8 cellular contexts compared by ENCODE assay signal in genomic region chr1:244834596-244835275, GRCh38. TPM values are rescaled to one million over a fixed set of nuclear protein-coding genes. Genes with fewer than 3 reads are reported as not detected.
DNase-seq lines count a peak whose midpoint lies in the region; TF ChIP-seq lines count a peak whose summit lies in the region.

No MANE protein-coding gene starts in this region.

- H2BK5ac ChIP-seq in H9 (ENCODE audit: insufficient read length, low read length) = peak overlapping the region; percentile 66

- no peak overlapping the region for H2BK20ac ChIP-seq in H9 (ENCODE audit: low read depth, low read length, poor library complexity, severe bottlenecking)

- H3K4me1 ChIP-seq in H9 (ENCODE audit: insufficient read depth, low read length) (peaks cover 7% of the 10 kb centered on the region; the same call in 1 of the 2 replicates), SJSA1 (replicated peaks) (peaks cover 16% of the 10 kb centered on the region), vagina (peaks cover 35% of the 10 kb centered on the region)

- H4K20me1 ChIP-seq in H9 (ENCODE audit: control insufficient read depth, insufficient read depth, insufficient read length) = no peaks in the 10 kb centered on the region

- peak overlapping the region; percentile 52 for H3K23ac ChIP-seq in H9 (ENCODE audit: insufficient read length, low read depth, low read length)

- peak overlapping the region; percentile 87 for H2BK120ac ChIP-seq in H9 (ENCODE audit: low read depth, low read length, poor library complexity, severe bottlenecking)

- H4K91ac ChIP-seq in H9 (ENCODE audit: insufficient read length, low read depth, low read length) = peak overlapping the region; percentile 28

- H3K56ac ChIP-seq in H9 (ENCODE audit: insufficient read length, low read depth, low read length) = peak overlapping the region; percentile 94

- TF ChIP-seq CTCF in H9 (conservative IDR thresholded peaks at IDR 0.05) (no peak), vagina (IDR thresholded peaks at IDR 0.05) (no peak)

- peak overlapping the region; percentile 51; the same call in 1 of the 2 replicates for H3K4ac ChIP-seq in H9 (ENCODE audit: low read depth, low read length)

- peak overlapping the region; percentile 83 to 88 for H3K4me3 Mint-ChIP-seq in H9
- H3K4me3 Mint-ChIP-seq in activated naive CD4-positive, alpha-beta T cell treated with anti-CD3 and anti-CD28 coated beads, Interleukin-2, amount 50 U/mL, for 24 hours = peak overlapping the region; percentile 96

- H4K5ac ChIP-seq in H9 (ENCODE audit: insufficient read length, low read depth, low read length) = peak overlapping the region; percentile 100

- H3K9me3 Mint-ChIP-seq in H9 = no peaks in the 10 kb centered on the region
- no peaks in the 10 kb centered on the region for H3K9me3 Mint-ChIP-seq in activated naive CD4-positive, alpha-beta T cell treated with anti-CD3 and anti-CD28 coated beads, Interleukin-2, amount 50 U/mL, for 24 hours

- H3K18ac ChIP-seq in H9 (ENCODE audit: insufficient read length, low read depth, low read length) = peak overlapping the region; percentile 97

- peaks cover 0 to 20% (median 5%) of the 10 kb centered on the region in 3 experiments; a peak in 4 of 7 replicates for H3K36me3 Mint-ChIP-seq in H9 (ENCODE audit: insufficient read depth in 1 of 3, low read depth in 3 of 3)
- H3K36me3 Mint-ChIP-seq in activated naive CD4-positive, alpha-beta T cell treated with anti-CD3 and anti-CD28 coated beads, Interleukin-2, amount 50 U/mL, for 24 hours = peaks cover 19% of the 10 kb centered on the region

- H3T11ph ChIP-seq in H9 (ENCODE audit: low read length) = peak overlapping the region; percentile 74

- H3K9me3 ChIP-seq in H9 (ENCODE audit: control insufficient read depth, low read depth, low read length) (no peaks in the 10 kb centered on the region), MG63 (no peaks in the 10 kb centered on the region), SJSA1 (replicated peaks) (no peaks in the 10 kb centered on the region), vagina (no peaks in the 10 kb centered on the region)

- H3K27ac ChIP-seq in H9 (ENCODE audit: insufficient read length, low read depth, low read length) = peak overlapping the region; percentile 99
- peak overlapping the region; percentile 97 for H3K27ac ChIP-seq in SJSA1
- H3K27ac ChIP-seq in vagina = peak overlapping the region; percentile 99

- H2BK12ac ChIP-seq in H9 (ENCODE audit: insufficient read length, low read depth, low read length) = peak overlapping the region; percentile 3

- H3K4me1 Mint-ChIP-seq in H9 = peaks cover 26 to 36% of the 10 kb centered on the region in 2 experiments
- H3K4me1 Mint-ChIP-seq in activated naive CD4-positive, alpha-beta T cell treated with anti-CD3 and anti-CD28 coated beads, Interleukin-2, amount 50 U/mL, for 24 hours = peaks cover 42% of the 10 kb centered on the region

- DNase-seq in GM04504 (ENCODE audit: low read depth) (peak; percentile 74), H9 (no peak), MG63 (peak; percentile 88), SJSA1 (ENCODE audit: low read depth in 1 of 2, low spot score in 2 of 2) (peak; percentile 90 to 93), glomerular visceral epithelial cell (ENCODE audit: extremely low spot score) (peak; percentile 92), posterior cingulate gyrus (peak; percentile 72 to 98 (median 83)), vagina (ENCODE audit: extremely low spot score in 2 of 2) (peak in 1 of 2 donors; percentile 95)

- H4K8ac ChIP-seq in H9 (replicated peaks; ENCODE audit: insufficient read length, low read depth, low read length) = peak overlapping the region; percentile 96

- H2BK15ac ChIP-seq in H9 (ENCODE audit: low read depth, low read length) = no peak overlapping the region

- peak overlapping the region; percentile 99 for H3K14ac ChIP-seq in H9 (ENCODE audit: insufficient read depth, low read length)

- H3K9ac ChIP-seq in H9 (ENCODE audit: extremely low read depth, insufficient read length, low read length) = peak overlapping the region; percentile 87

- no peak overlapping the region for H2AFZ ChIP-seq in H9 (ENCODE audit: low read length)

- H3K27ac Mint-ChIP-seq in H9 = peak overlapping the region; percentile 100
- peak overlapping the region; percentile 99 for H3K27ac Mint-ChIP-seq in activated naive CD4-positive, alpha-beta T cell treated with anti-CD3 and anti-CD28 coated beads, Interleukin-2, amount 50 U/mL, for 24 hours

- no CpG with 5 or more reads among the region's 49 CpGs for WGBS in H9 (ENCODE audit: extremely low coverage, insufficient read length, low lambda C conversion rate)

- no peaks in the 10 kb centered on the region; the same call in 1 of the 2 replicates for H3K79me2 ChIP-seq in H9 (ENCODE audit: insufficient read depth, low read length)

- peak overlapping the region; percentile 62 for H3K4me3 ChIP-seq in MG63
- peak overlapping the region; percentile 64 for H3K4me3 ChIP-seq in SJSA1
- peak overlapping the region; percentile 85 for H3K4me3 ChIP-seq in vagina

- H3K27me3 ChIP-seq in H9 (ENCODE audit: insufficient read depth, low read length) (no peaks in the 10 kb centered on the region), MG63 (no peaks in the 10 kb centered on the region), SJSA1 (replicated peaks) (no peaks in the 10 kb centered on the region), vagina (no peaks in the 10 kb centered on the region)

- H3K23me2 ChIP-seq in H9 (ENCODE audit: insufficient read length, low read depth, low read length, poor library complexity, severe bottlenecking) = peaks cover 10% of the 10 kb centered on the region

- H3K36me3 ChIP-seq in MG63 (peaks cover 32% of the 10 kb centered on the region), SJSA1 (peaks cover 31% of the 10 kb centered on the region), vagina (peaks cover 0 to 6% of the 10 kb centered on the region in 2 donors)

- no peaks in the 10 kb centered on the region for H3K79me1 ChIP-seq in H9 (ENCODE audit: insufficient read depth, low read depth, low read length, poor library complexity, severe bottlenecking)

- peak overlapping the region; percentile 72 for H3K4me2 ChIP-seq in H9 (ENCODE audit: insufficient read depth, insufficient read length, low read length)

- peak in 1 of 2 donors; percentile 79 for TF ChIP-seq POLR2A in vagina (IDR thresholded peaks at IDR 0.05)

- intact Hi-C loops in posterior cingulate gyrus (cut with DNase I) (loop anchor here (1.0 to 10.0 kb wide), 4 partner anchors 29 to 208 kb away; partner anchors contain the start of gene DESI2), vagina (cut with DNase I) (loop anchor here (1.0 to 10.0 kb wide), 3 partner anchors 29 to 1570 kb away; no protein-coding TSS in a partner anchor)

- no peaks in the 10 kb centered on the region for H3K27me3 Mint-ChIP-seq in H9 (ENCODE audit: low read depth)
- no peaks in the 10 kb centered on the region for H3K27me3 Mint-ChIP-seq in activated naive CD4-positive, alpha-beta T cell treated with anti-CD3 and anti-CD28 coated beads, Interleukin-2, amount 50 U/mL, for 24 hours

- H2AK5ac ChIP-seq in H9 (ENCODE audit: insufficient read length, low read length) = peak overlapping the region; percentile 58

RNA-seq across cellular contexts. Expression of gene COX20, which starts 0.7 kb away (rescaled TPM):
- total RNA-seq in H9 (2021) = 38.0 and 39.2 TPM in 2 replicates
- 33.0 and 47.3 TPM in 2 replicates for total RNA-seq in MG63 (2014; rRNA removed; shearing (Covaris generic); ENCODE audit: low replicate concordance)
- total RNA-seq in SJSA1 (2014; rRNA removed; shearing (Covaris generic)) = 44.8 and 142 TPM in 2 replicates
- total RNA-seq in vagina = 24.1 TPM

RNA-seq across cellular contexts. Expression of gene HNRNPU, which starts 29.6 kb away (rescaled TPM):
- 651 and 657 TPM in 2 replicates for total RNA-seq in H9 (2021)
- 173 and 393 TPM in 2 replicates for total RNA-seq in MG63 (2014; rRNA removed; shearing (Covaris generic); ENCODE audit: low replicate concordance)
- total RNA-seq in SJSA1 (2014; rRNA removed; shearing (Covaris generic)) = 411 and 566 TPM in 2 replicates
- 293 TPM for total RNA-seq in vagina
